Comparison of ENCODE assay signal across 2 cellular contexts in genomic region chr4:158094413-158095110, GRCh38.
TF ChIP-seq lines count a peak whose summit lies in the region.

No MANE protein-coding gene starts in this region.

TF ChIP-seq in A549, 52 proteins besides CTCF, POLR2A, EP300 and RAD21 (continued from another document):
- TF ChIP-seq JUNB (IDR thresholded peaks at IDR 0.05): peak; percentile 27; the same call in 1 of the 2 replicates
- no peak for TF ChIP-seq CHD4 (IDR thresholded peaks at IDR 0.05; ENCODE audit: borderline replicate concordance)

TF ChIP-seq in Ishikawa, 13 proteins besides CTCF, POLR2A, EP300 and RAD21 (continued from another document):
- TF ChIP-seq, protein P1, sequence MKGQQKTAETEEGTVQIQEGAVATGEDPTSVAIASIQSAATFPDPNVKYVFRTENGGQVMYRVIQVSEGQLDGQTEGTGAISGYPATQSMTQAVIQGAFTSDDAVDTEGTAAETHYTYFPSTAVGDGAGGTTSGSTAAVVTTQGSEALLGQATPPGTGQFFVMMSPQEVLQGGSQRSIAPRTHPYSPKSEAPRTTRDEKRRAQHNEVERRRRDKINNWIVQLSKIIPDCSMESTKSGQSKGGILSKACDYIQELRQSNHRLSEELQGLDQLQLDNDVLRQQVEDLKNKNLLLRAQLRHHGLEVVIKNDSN (IDR thresholded peaks at IDR 0.05): peak; percentile 20; the same call in 1 of the 2 replicates
- TF ChIP-seq CEBPB (IDR thresholded peaks at IDR 0.05): peak; percentile 49; the same call in 1 of the 2 replicates
- no peak for TF ChIP-seq CREB1 (IDR thresholded peaks at IDR 0.05; ENCODE audit: low read depth)
- peak; percentile 96 for TF ChIP-seq TEAD4 (IDR thresholded peaks at IDR 0.05)
TF ChIP-seq in Ishikawa: peak in this region for 9.
